17 cellular contexts compared by ENCODE assay signal in the genomic region with DNA sequence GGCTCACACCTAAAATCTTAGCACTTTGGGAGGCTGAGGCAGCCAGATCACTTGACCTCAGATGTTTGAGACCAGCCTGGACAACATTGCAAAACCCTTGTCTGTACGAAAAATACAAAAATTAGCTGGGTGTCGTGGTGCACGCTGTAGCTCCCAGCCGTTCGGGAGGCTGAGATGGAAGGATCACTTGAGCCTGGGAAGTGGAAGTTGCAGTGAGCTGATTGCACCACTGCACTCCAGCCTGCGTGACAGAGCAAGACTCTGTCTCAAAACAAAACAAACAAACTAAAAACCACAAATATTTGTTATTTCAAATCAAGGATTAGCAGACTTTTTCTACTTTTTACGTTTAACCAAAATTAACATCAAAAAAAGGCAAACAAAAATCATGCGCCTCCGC. TPM values are rescaled to one million over a fixed set of nuclear protein-coding genes. Genes with fewer than 3 reads are reported as not detected.
A peak's percentile ranks its signal among the peaks of the same experiment; 100 is the strongest.
DNase-seq lines count a peak whose midpoint lies in the region; ATAC-seq and TF ChIP-seq lines count a peak whose summit lies in the region.
"Had no signal": no experiment of that assay in that cellular context is flagged by ENCODE, and none has a peak within 500 bp of the region (broad histone marks: within the 10 kb centered on the region; RNA-seq: fewer than 3 reads in every experiment).

No MANE protein-coding gene starts in this region.

- H3K9me3 ChIP-seq in fibroblast of lung (ENCODE audit: control insufficient read depth, insufficient read depth, low read depth, low read length) = no peaks in the 10 kb centered on the region

- peaks cover 16% of the 10 kb centered on the region for H3K4me1 ChIP-seq in fibroblast of lung (ENCODE audit: control insufficient read depth, extremely low read depth, insufficient read depth, low read length)

- no peaks in the 10 kb centered on the region for H3K27me3 ChIP-seq in fibroblast of lung (ENCODE audit: control insufficient read depth, insufficient read depth, low read length)

- peak overlapping the region; percentile 46 for H3K27ac Mint-ChIP-seq in activated naive CD4-positive, alpha-beta T cell treated with anti-CD3 and anti-CD28 coated beads, Interleukin-2, amount 10 ng/mL, durations not matched to agents 7 days and 5 days
- H3K27ac Mint-ChIP-seq in activated CD4-positive, alpha-beta memory T cell treated with anti-CD3 and anti-CD28 coated beads for 36 hours = peak overlapping the region; percentile 38
- H3K27ac Mint-ChIP-seq in stimulated activated naive B cell treated with anti-CD40 and anti-IgM and Interleukin-4, amounts not matched to agents 10 μg/mL and 1 μg/mL and 100 μg/mL, for 72 hours = peak overlapping the region; percentile 57
- no peak overlapping the region for H3K27ac Mint-ChIP-seq in T-helper 2 cell treated with Interferon-gamma antibody and Interleukin-4, amounts not matched to agents 5 μg/mL and 100 μg/mL, for 36 hours
- H3K27ac Mint-ChIP-seq: type B pancreatic cell had no signal

- no peaks in the 10 kb centered on the region for H3K27me3 Mint-ChIP-seq in activated naive CD4-positive, alpha-beta T cell treated with anti-CD3 and anti-CD28 coated beads, Interleukin-2, amount 10 ng/mL, durations not matched to agents 7 days and 5 days
- H3K27me3 Mint-ChIP-seq in activated CD4-positive, alpha-beta memory T cell treated with anti-CD3 and anti-CD28 coated beads for 36 hours = no peaks in the 10 kb centered on the region
- H3K27me3 Mint-ChIP-seq in stimulated activated naive B cell treated with anti-CD40 and anti-IgM and Interleukin-4, amounts not matched to agents 10 μg/mL and 1 μg/mL and 100 μg/mL, for 72 hours = no peaks in the 10 kb centered on the region
- no peaks in the 10 kb centered on the region for H3K27me3 Mint-ChIP-seq in T-helper 2 cell treated with Interferon-gamma antibody and Interleukin-4, amounts not matched to agents 5 μg/mL and 100 μg/mL, for 36 hours (ENCODE audit: low read depth)
- H3K27me3 Mint-ChIP-seq: type B pancreatic cell had no signal

- peaks cover 3% of the 10 kb centered on the region for H3K36me3 ChIP-seq in fibroblast of lung (ENCODE audit: control insufficient read depth, insufficient read depth, low read length)

- no peaks in the 10 kb centered on the region for H3K9me3 Mint-ChIP-seq in activated naive CD4-positive, alpha-beta T cell treated with anti-CD3 and anti-CD28 coated beads, Interleukin-2, amount 10 ng/mL, durations not matched to agents 7 days and 5 days
- no peaks in the 10 kb centered on the region for H3K9me3 Mint-ChIP-seq in activated CD4-positive, alpha-beta memory T cell treated with anti-CD3 and anti-CD28 coated beads for 36 hours
- no peaks in the 10 kb centered on the region for H3K9me3 Mint-ChIP-seq in stimulated activated naive B cell treated with anti-CD40 and anti-IgM and Interleukin-4, amounts not matched to agents 10 μg/mL and 1 μg/mL and 100 μg/mL, for 72 hours
- no peaks in the 10 kb centered on the region for H3K9me3 Mint-ChIP-seq in T-helper 2 cell treated with Interferon-gamma antibody and Interleukin-4, amounts not matched to agents 5 μg/mL and 100 μg/mL, for 36 hours
- H3K9me3 Mint-ChIP-seq: type B pancreatic cell had no signal

- H2AFZ ChIP-seq in fibroblast of lung (ENCODE audit: low read length) = no peak overlapping the region

- H3K4me1 Mint-ChIP-seq in activated naive CD4-positive, alpha-beta T cell treated with anti-CD3 and anti-CD28 coated beads, Interleukin-2, amount 10 ng/mL, durations not matched to agents 7 days and 5 days = no peaks in the 10 kb centered on the region
- H3K4me1 Mint-ChIP-seq in activated CD4-positive, alpha-beta memory T cell treated with anti-CD3 and anti-CD28 coated beads for 36 hours (ENCODE audit: low read depth) = peaks cover 50% of the 10 kb centered on the region
- peaks cover 0 to 5% of the 10 kb centered on the region in 2 donors for H3K4me1 Mint-ChIP-seq in stimulated activated naive B cell treated with anti-CD40 and anti-IgM and Interleukin-4, amounts not matched to agents 10 μg/mL and 1 μg/mL and 100 μg/mL, for 72 hours
- peaks cover 9% of the 10 kb centered on the region for H3K4me1 Mint-ChIP-seq in T-helper 2 cell treated with Interferon-gamma antibody and Interleukin-4, amounts not matched to agents 5 μg/mL and 100 μg/mL, for 36 hours (ENCODE audit: low read depth)

- intact Hi-C loops in activated CD4-positive, alpha-beta memory T cell treated with anti-CD3 and anti-CD28 coated beads for 36 hours (cut with micrococcal nuclease) = loop anchor here (5.0 kb wide), 1 partner anchor 36 kb away; no protein-coding TSS in a partner anchor

- H4K20me1 ChIP-seq in fibroblast of lung (ENCODE audit: control insufficient read depth, extremely low read depth, insufficient read depth, low read length) = no peaks in the 10 kb centered on the region

- H3K9ac ChIP-seq in fibroblast of lung (ENCODE audit: insufficient read depth, low read length) = no peak overlapping the region

- DNase-seq in activated naive CD4-positive, alpha-beta T cell treated with anti-CD3 and anti-CD28 coated beads, Interleukin-2, amount 10 ng/mL, durations not matched to agents 7 days and 5 days = no peak
- DNase-seq in activated naive CD4-positive, alpha-beta T cell (lab: John Stamatoyannopoulos, UW) = no peak
- no peak for DNase-seq in activated CD4-positive, alpha-beta memory T cell treated with anti-CD3 and anti-CD28 coated beads for 36 hours
- DNase-seq in fibroblast of lung (ENCODE audit: low read depth in 2 of 2) (peak; percentile 29 to 68), RPMI8226 (no peak)
- DNase-seq in stimulated activated naive B cell treated with anti-CD40 and anti-IgM and Interleukin-4, amounts not matched to agents 10 μg/mL and 1 μg/mL and 100 μg/mL, for 72 hours = no peak
- no peak for DNase-seq in T-helper 2 cell treated with Interferon-gamma antibody and Interleukin-4, amounts not matched to agents 5 μg/mL and 100 μg/mL, for 36 hours (ENCODE audit: low spot score)
- DNase-seq: activated CD4-positive, alpha-beta T cell treated with anti-CD3 and anti-CD28 coated beads for 4 hours; dermis blood vessel endothelial cell; KBM-7; midbrain; NCI-H1694; NCI-H510A; PC-3; posterior cingulate gyrus had no signal

- no peak overlapping the region for H3K4me3 ChIP-seq in fibroblast of lung (replicated peaks in 1 of 4; ENCODE audit: control extremely low read depth in 1 of 4, insufficient read depth in 1 of 4, low read depth in 3 of 4, low read length in 4 of 4)

- peak overlapping the region; percentile 33 for H3K27ac ChIP-seq in fibroblast of lung (ENCODE audit: insufficient read depth, low read length)

- H3K4me2 ChIP-seq in fibroblast of lung (ENCODE audit: extremely low read depth, insufficient read depth, low read length) = no peak overlapping the region

- H3K4me3 Mint-ChIP-seq in activated naive CD4-positive, alpha-beta T cell treated with anti-CD3 and anti-CD28 coated beads, Interleukin-2, amount 10 ng/mL, durations not matched to agents 7 days and 5 days = no peak overlapping the region
- no peak overlapping the region for H3K4me3 Mint-ChIP-seq in activated CD4-positive, alpha-beta memory T cell treated with anti-CD3 and anti-CD28 coated beads for 36 hours
- H3K4me3 Mint-ChIP-seq in stimulated activated naive B cell treated with anti-CD40 and anti-IgM and Interleukin-4, amounts not matched to agents 10 μg/mL and 1 μg/mL and 100 μg/mL, for 72 hours = no peak overlapping the region
- no peak overlapping the region for H3K4me3 Mint-ChIP-seq in T-helper 2 cell treated with Interferon-gamma antibody and Interleukin-4, amounts not matched to agents 5 μg/mL and 100 μg/mL, for 36 hours
- H3K4me3 Mint-ChIP-seq: type B pancreatic cell had no signal

- POLR2A ChIA-PET in activated CD4-positive, alpha-beta memory T cell treated with anti-CD3 and anti-CD28 coated beads for 36 hours (lab: Charles Lee) = no interaction called here

- H3K36me3 Mint-ChIP-seq in activated naive CD4-positive, alpha-beta T cell treated with anti-CD3 and anti-CD28 coated beads, Interleukin-2, amount 10 ng/mL, durations not matched to agents 7 days and 5 days = peaks cover 44% of the 10 kb centered on the region
- peaks cover 54% of the 10 kb centered on the region for H3K36me3 Mint-ChIP-seq in activated CD4-positive, alpha-beta memory T cell treated with anti-CD3 and anti-CD28 coated beads for 36 hours
- peaks cover 27 to 38% of the 10 kb centered on the region in 2 donors for H3K36me3 Mint-ChIP-seq in stimulated activated naive B cell treated with anti-CD40 and anti-IgM and Interleukin-4, amounts not matched to agents 10 μg/mL and 1 μg/mL and 100 μg/mL, for 72 hours
- H3K36me3 Mint-ChIP-seq in T-helper 2 cell treated with Interferon-gamma antibody and Interleukin-4, amounts not matched to agents 5 μg/mL and 100 μg/mL, for 36 hours (ENCODE audit: low read depth) = peaks cover 28% of the 10 kb centered on the region

- no peaks in the 10 kb centered on the region for H3K79me2 ChIP-seq in fibroblast of lung (ENCODE audit: control insufficient read depth, insufficient read depth, low read length)

- no peak for TF ChIP-seq CTCF in fibroblast of lung (conservative IDR thresholded peaks at IDR 0.05 in 1 of 2, IDR thresholded peaks at IDR 0.05 in 1 of 2; ENCODE audit: low read depth in 1 of 2, low read length in 2 of 2)

- ATAC-seq in stimulated activated naive B cell treated with anti-CD40 and anti-IgM and Interleukin-4, amounts not matched to agents 10 μg/mL and 1 μg/mL and 100 μg/mL, for 72 hours (replicated peaks) = no peak
- no peak for ATAC-seq in HG02759 (IDR thresholded peaks at IDR 0.05; ENCODE audit: unreplicated experiment)
- ATAC-seq: PC-3 had no signal

- CTCF ChIA-PET in activated naive CD4-positive, alpha-beta T cell treated with anti-CD3 and anti-CD28 coated beads, Interleukin-2, amount 10 ng/mL, durations not matched to agents 7 days and 5 days (lab: Charles Lee) = no interaction called here
- CTCF ChIA-PET in activated CD4-positive, alpha-beta memory T cell treated with anti-CD3 and anti-CD28 coated beads for 36 hours (lab: Charles Lee) = interaction anchor here (0.7 to 2.0 kb wide), 3 partner anchors 62 to 319 kb away, joined by 3 to 9 read pairs (median 3); no protein-coding TSS in a partner anchor

RNA-seq across cellular contexts. Expression of a gene that starts 31.3 kb away (rescaled TPM):
- total RNA-seq in activated CD4-positive, alpha-beta memory T cell treated with anti-CD3 and anti-CD28 coated beads for 36 hours = 1 to 10 TPM; 1.4 to 2.3 TPM
- total RNA-seq in fibroblast of lung = 3.5 and 3.9 TPM in 2 replicates
- 1.8 and 25.4 TPM in 2 replicates for polyA plus RNA-seq in fibroblast of lung
- 2.7 and 64.8 TPM in 2 replicates for polyA plus RNA-seq in fibroblast of lung (2012)
- 14.2 and 58.2 TPM in 2 replicates for polyA minus RNA-seq in fibroblast of lung (ENCODE audit: low replicate concordance)

RNA-seq across cellular contexts. Expression of a gene that starts 47.8 kb away (rescaled TPM):
- total RNA-seq in activated CD4-positive, alpha-beta memory T cell treated with anti-CD3 and anti-CD28 coated beads for 36 hours = 10 to 100 TPM; 14.2 to 15.9 TPM
- total RNA-seq in fibroblast of lung = 8.4 and 13.1 TPM in 2 replicates
- 9.7 and 22.2 TPM in 2 replicates for polyA plus RNA-seq in fibroblast of lung
- polyA plus RNA-seq in fibroblast of lung (2012) = 7.9 and 13.9 TPM in 2 replicates
- polyA minus RNA-seq in fibroblast of lung (ENCODE audit: low replicate concordance) = 0.93 and 3.9 TPM in 2 replicates

Comparison
In these comparisons a context has a peak if more than half of its experiments do, and no peak if none do; other contexts are left out.
1. DNase-seq: peak in fibroblast of lung (2 of 2); none in activated naive CD4-positive, alpha-beta T cell treated with anti-CD3 and anti-CD28 coated beads, Interleukin-2, amount 10 ng/mL, durations not matched to agents 7 days and 5 days (single experiment), activated naive CD4-positive, alpha-beta T cell (0 of 4), activated CD4-positive, alpha-beta memory T cell treated with anti-CD3 and anti-CD28 coated beads for 36 hours (single experiment), stimulated activated naive B cell treated with anti-CD40 and anti-IgM and Interleukin-4, amounts not matched to agents 10 μg/mL and 1 μg/mL and 100 μg/mL, for 72 hours (single experiment), T-helper 2 cell treated with Interferon-gamma antibody and Interleukin-4, amounts not matched to agents 5 μg/mL and 100 μg/mL, for 36 hours (single experiment) and RPMI8226 (single experiment).